ENCODE assay signal across 21 cellular contexts in genomic region chr10:77544607-77545006, GRCh38.
"Had no signal": no experiment of that assay in that cellular context is flagged by ENCODE, and none has a peak within 500 bp of the region (broad histone marks: within the 10 kb centered on the region; RNA-seq: fewer than 3 reads in every experiment).

No MANE protein-coding gene starts in this region.

- H3K27me3 ChIP-seq: colonic mucosa, esophagus muscularis mucosa, testis, tibial artery had no signal

- H3K9me3 ChIP-seq: colonic mucosa, esophagus muscularis mucosa, left lung, mucosa of descending colon, testis, tibial artery had no signal

- H3K9ac ChIP-seq: parathyroid adenoma had no signal

- H2AFZ ChIP-seq: parathyroid adenoma had no signal

- H3K4me1 ChIP-seq: colonic mucosa, parathyroid adenoma, testis had no signal

- H3K27ac ChIP-seq: colonic mucosa, heart right ventricle, left lung, parathyroid adenoma, testis had no signal

- H3K4me3 ChIP-seq: colonic mucosa, esophagus muscularis mucosa, heart right ventricle, left lung, mucosa of descending colon, testis, tibial artery had no signal

- DNase-seq: colonic mucosa; effector memory CD4-positive, alpha-beta T cell; foreskin melanocyte; glutamatergic neuron; heart right ventricle; hippocampal formation; left cardiac atrium; left lung; mesenchymal stem cell; mucosa of descending colon; naive B cell; stimulated activated CD4-positive, alpha-beta T cell treated with anti-CD3 and anti-CD28 coated beads, Interleukin-4, amount 100 ng/mL, for 4 hours; stimulated activated naive CD8-positive, alpha-beta T cell treated with anti-CD3 and anti-CD28 coated beads, Interleukin-15, Interleukin-2, amounts not matched to agents 100 U/mL and 50 U/mL, for 24 hours; substantia nigra; testis; tibial artery had no signal

- H3K36me3 ChIP-seq: colonic mucosa, esophagus muscularis mucosa, heart right ventricle, left lung, tibial artery had no signal

- ATAC-seq: heart right ventricle; left cardiac atrium; left lung; mucosa of descending colon; natural killer cell treated with Interleukin-12 subunit alpha and Interleukin-12 subunit beta and Interleukin-15 and Interleukin-18, amount 100 ng/mL, for 72 hours; sciatic nerve; stimulated activated memory B cell treated with anti-CD40 and anti-IgM and Interleukin-4, amounts not matched to agents 10 μg/mL and 1 μg/mL and 100 μg/mL, for 72 hours; stimulated activated naive CD8-positive, alpha-beta T cell treated with anti-CD3 and anti-CD28 coated beads, Interleukin-15, Interleukin-2, amounts not matched to agents 100 U/mL and 50 U/mL, for 24 hours had no signal
